ENCODE assay signal across 8 cellular contexts in genomic region chr1:1472046-1472876, GRCh38. TPM values are rescaled to one million over a fixed set of nuclear protein-coding genes. Genes with fewer than 3 reads are reported as not detected.
DNase-seq lines count a peak whose midpoint lies in the region; ATAC-seq and TF ChIP-seq lines count a peak whose summit lies in the region.
"Not testable (repeated sequence)": the region's sequence is repeated elsewhere in the genome, so short reads cannot be mapped to it uniquely, and the experiment has no call there.

No MANE protein-coding gene starts in this region.

- WGBS in upper lobe of left lung, 2 donors: 6 to 15% methylated on average over 12 to 18 of the region's 65 CpGs

- not testable (repeated sequence) for H3K36me3 ChIP-seq in colonic mucosa, neutrophil, upper lobe of left lung

- not testable (repeated sequence) for H3K4me1 ChIP-seq in colonic mucosa
- H3K4me1 ChIP-seq in neutrophil (ENCODE audit: control insufficient read depth in 1 of 2, insufficient read depth in 1 of 2, low read depth in 1 of 2, low read length in 1 of 2) (peaks cover 12% of the 10 kb centered on the region in 2 experiments), upper lobe of left lung (peaks cover 20 to 27% (median 21%) of the 10 kb centered on the region in 4 donors)

- H3K27me3 ChIP-seq in colonic mucosa, neutrophil, upper lobe of left lung: not testable (repeated sequence)

- peak overlapping the region; percentile 81 for H3K27ac Mint-ChIP-seq in activated CD8-positive, alpha-beta T cell treated with anti-CD3 and anti-CD28 coated beads, Interleukin-2, amount 10 ng/mL, durations not matched to agents 7 days and 5 days

- not testable (repeated sequence) for TF ChIP-seq POLR2A in NB4 (IDR thresholded peaks at IDR 0.05; ENCODE audit: extremely low read depth, insufficient read length); upper lobe of left lung (IDR thresholded peaks at IDR 0.05)

- not testable (repeated sequence) for H3K27me3 Mint-ChIP-seq in activated CD8-positive, alpha-beta T cell treated with anti-CD3 and anti-CD28 coated beads, Interleukin-2, amount 10 ng/mL, durations not matched to agents 7 days and 5 days (ENCODE audit: low read depth)

- peaks cover 27% of the 10 kb centered on the region for H3K4me1 Mint-ChIP-seq in activated CD8-positive, alpha-beta T cell treated with anti-CD3 and anti-CD28 coated beads, Interleukin-2, amount 10 ng/mL, durations not matched to agents 7 days and 5 days (ENCODE audit: low read depth)

- peak overlapping the region; percentile 28 to 35 for H3K9ac ChIP-seq in colonic mucosa (ENCODE audit: low read depth in 2 of 2, low read length in 2 of 2)

- not testable (repeated sequence) for DNase-seq in NB4 (ENCODE audit: low read depth); colonic mucosa; upper lobe of left lung
- peak; percentile 38 for DNase-seq in activated CD8-positive, alpha-beta T cell treated with anti-CD3 and anti-CD28 coated beads, Interleukin-2, amount 10 ng/mL, durations not matched to agents 7 days and 5 days

- H3K9me3 Mint-ChIP-seq in activated CD8-positive, alpha-beta T cell treated with anti-CD3 and anti-CD28 coated beads, Interleukin-2, amount 10 ng/mL, durations not matched to agents 7 days and 5 days (ENCODE audit: insufficient read depth): not testable (repeated sequence)

- peak overlapping the region; percentile 76 for H3K4me3 Mint-ChIP-seq in activated CD8-positive, alpha-beta T cell treated with anti-CD3 and anti-CD28 coated beads, Interleukin-2, amount 10 ng/mL, durations not matched to agents 7 days and 5 days

- peak; percentile 28 for ATAC-seq in GM18498 (IDR thresholded peaks at IDR 0.05; ENCODE audit: unreplicated experiment)
- ATAC-seq in HG02798 (IDR thresholded peaks at IDR 0.05; ENCODE audit: poor library complexity, unreplicated experiment): peak; percentile 9
- peak; percentile 56 for ATAC-seq in activated CD8-positive, alpha-beta T cell treated with anti-CD3 and anti-CD28 coated beads, Interleukin-2, amount 10 ng/mL, durations not matched to agents 7 days and 5 days
- peak in 1 of 2 donors; percentile 47 for ATAC-seq in upper lobe of left lung (ENCODE audit: low FRiP score in 2 of 2)

- POLR2A ChIA-PET in activated CD8-positive, alpha-beta T cell treated with anti-CD3 and anti-CD28 coated beads, Interleukin-2, amount 10 ng/mL, durations not matched to agents 7 days and 5 days (lab: Charles Lee): not testable (repeated sequence)

- CTCF ChIA-PET in activated CD8-positive, alpha-beta T cell treated with anti-CD3 and anti-CD28 coated beads, Interleukin-2, amount 10 ng/mL, durations not matched to agents 7 days and 5 days (lab: Charles Lee): not testable (repeated sequence)

- not testable (repeated sequence) for TF ChIP-seq CTCF in NB4 (IDR thresholded peaks at IDR 0.05; ENCODE audit: low read depth, low read length); colonic mucosa (IDR thresholded peaks at IDR 0.05); neutrophil (IDR thresholded peaks at IDR 0.05); upper lobe of left lung (IDR thresholded peaks at IDR 0.05)

- not testable (repeated sequence) for TF ChIP-seq EP300 in upper lobe of left lung (IDR thresholded peaks at IDR 0.05)

- peak overlapping the region; percentile 32 for H3K27ac ChIP-seq in colonic mucosa
- H3K27ac ChIP-seq in neutrophil: not testable (repeated sequence)
- peak overlapping the region; percentile 73 to 86 (median 80) for H3K27ac ChIP-seq in upper lobe of left lung

- not testable (repeated sequence) for H3K9me3 ChIP-seq in colonic mucosa, neutrophil, upper lobe of left lung

- intact Hi-C loops in colonic mucosa (cut with DNase I): not testable (repeated sequence)

- not testable (repeated sequence) for H3K36me3 Mint-ChIP-seq in activated CD8-positive, alpha-beta T cell treated with anti-CD3 and anti-CD28 coated beads, Interleukin-2, amount 10 ng/mL, durations not matched to agents 7 days and 5 days (ENCODE audit: low read depth)

- peak overlapping the region; percentile 97 for H3K4me3 ChIP-seq in NB4 (ENCODE audit: low read depth, low read length)
- peak overlapping the region; percentile 65 for H3K4me3 ChIP-seq in colonic mucosa
- peak overlapping the region; percentile 61 for H3K4me3 ChIP-seq in iPS-11a (ENCODE audit: low read depth, low read length)
- peak overlapping the region; percentile 76 for H3K4me3 ChIP-seq in neutrophil (ENCODE audit: low read depth in 1 of 2, low read length in 1 of 2)
- peak overlapping the region; percentile 75 to 92 (median 84) for H3K4me3 ChIP-seq in upper lobe of left lung

RNA-seq across cellular contexts. Expression of gene ATAD3B, which starts 0.7 kb away (rescaled TPM):
- 10 to 100 TPM; 41.5 to 49.6 TPM for total RNA-seq in activated CD8-positive, alpha-beta T cell treated with anti-CD3 and anti-CD28 coated beads, Interleukin-2, amount 10 ng/mL, durations not matched to agents 7 days and 5 days
- total RNA-seq in colonic mucosa (10 to 100 TPM; 16.6 to 62.9 TPM), upper lobe of left lung (100 to 1,000 TPM in 1 of 6 donors, 10 to 100 TPM in 5; 19.9 to 120 (median 26.9) TPM)

RNA-seq across cellular contexts. Expression of gene ATAD3C, which starts 22.8 kb away (rescaled TPM):
- total RNA-seq in activated CD8-positive, alpha-beta T cell treated with anti-CD3 and anti-CD28 coated beads, Interleukin-2, amount 10 ng/mL, durations not matched to agents 7 days and 5 days: 1 to 10 TPM; 1.0 to 1.4 TPM
- total RNA-seq in colonic mucosa (under 1 TPM; 0.16 to 0.64 TPM), upper lobe of left lung (10 to 100 TPM in 5 of 6 donors, 1 to 10 TPM in 1; 9.2 to 20.9 (median 14.7) TPM)

RNA-seq across cellular contexts. Expression of gene VWA1, which starts 36.8 kb away (rescaled TPM):
- under 1 TPM; 0.21 to 0.29 TPM for total RNA-seq in activated CD8-positive, alpha-beta T cell treated with anti-CD3 and anti-CD28 coated beads, Interleukin-2, amount 10 ng/mL, durations not matched to agents 7 days and 5 days
- total RNA-seq in colonic mucosa: 10 to 100 TPM; 43.5 to 74.0 TPM
- 100 to 1,000 TPM in 2 of 6 donors, 10 to 100 TPM in 4; 41.8 to 108 (median 62.5) TPM for total RNA-seq in upper lobe of left lung

RNA-seq across cellular contexts. Expression of gene ATAD3A, which starts 39.7 kb away (rescaled TPM):
- 10 to 100 TPM; 51.6 to 57.4 TPM for total RNA-seq in activated CD8-positive, alpha-beta T cell treated with anti-CD3 and anti-CD28 coated beads, Interleukin-2, amount 10 ng/mL, durations not matched to agents 7 days and 5 days
- total RNA-seq in colonic mucosa: 10 to 100 TPM; 19.6 to 74.0 TPM
- total RNA-seq in upper lobe of left lung: 10 to 100 TPM; 18.5 to 31.9 (median 24.0) TPM

RNA-seq across cellular contexts. Expression of gene ANKRD65, which starts 51.2 kb away (rescaled TPM):
- not detected for total RNA-seq in activated CD8-positive, alpha-beta T cell treated with anti-CD3 and anti-CD28 coated beads, Interleukin-2, amount 10 ng/mL, durations not matched to agents 7 days and 5 days
- total RNA-seq in colonic mucosa (1 to 10 TPM in 1 of 2 donors, under 1 TPM in 1; 0.57 to 2.0 TPM), upper lobe of left lung (10 to 100 TPM; 21.3 to 54.5 (median 34.7) TPM)

Comparison
In these comparisons a context has a peak if more than half of its experiments do, and no peak if none do; other contexts are left out.
1. RNA of gene ATAD3C, which starts 22.8 kb away (total RNA-seq): 9.2 to 20.9 TPM in upper lobe of left lung; 1.0 to 1.4 TPM in activated CD8-positive, alpha-beta T cell treated with anti-CD3 and anti-CD28 coated beads, Interleukin-2, amount 10 ng/mL, durations not matched to agents 7 days and 5 days and 0.16 to 0.64 TPM in colonic mucosa; every median in the first group is over 4 times any median in the second.
2. RNA of gene VWA1, which starts 36.8 kb away (total RNA-seq): 43.5 to 74.0 TPM in colonic mucosa and 41.8 to 108 TPM in upper lobe of left lung; 0.21 to 0.29 TPM in activated CD8-positive, alpha-beta T cell treated with anti-CD3 and anti-CD28 coated beads, Interleukin-2, amount 10 ng/mL, durations not matched to agents 7 days and 5 days; every median in the first group is over 10 times any median in the second.
3. Peak in every context shown above with its lines, with median percentiles within 50 percentile points of each other: H3K4me3 ChIP-seq.